In the genomic region with DNA sequence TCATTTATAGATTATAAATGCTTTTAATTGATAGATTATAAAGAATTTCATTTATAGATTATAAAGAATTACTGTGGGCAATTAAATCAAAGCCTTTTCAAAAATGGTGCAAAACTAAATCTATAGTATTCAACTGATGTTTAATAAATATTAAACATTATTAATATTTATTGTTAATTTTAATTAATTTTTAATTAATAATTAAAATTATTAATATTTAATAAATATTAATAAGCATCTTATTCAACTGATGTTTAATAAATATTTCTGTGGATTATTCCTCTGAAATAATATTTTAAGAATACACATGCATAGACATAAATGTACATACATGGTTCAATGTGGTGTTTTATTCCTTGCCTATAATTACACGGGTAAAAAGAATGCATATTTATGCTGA, we compare ENCODE assay signal across 23 cellular contexts.
DNase-seq lines count a peak whose midpoint lies in the region; ATAC-seq, FAIRE-seq and TF ChIP-seq lines count a peak whose summit lies in the region.
"Had no signal": no experiment of that assay in that cellular context is flagged by ENCODE, and none has a peak within 500 bp of the region (broad histone marks: within the 10 kb centered on the region; RNA-seq: fewer than 3 reads in every experiment).

No MANE protein-coding gene starts in this region.

- peak; percentile 27 for FAIRE-seq in islet of Langerhans (lab: Jason Lieb, UNC)
- FAIRE-seq: A549, GM12878, GM12892, GM18507 had no signal

- H2AFZ ChIP-seq in PC-9 = 0 out of 2 replicates have a peak overlapping the region, but pooled peaks have one; percentile 25

- no TSS peak for BruUV-seq in PC-9 (replicated peaks; lab: Mats Ljungman, UMichigan)

- intact Hi-C loops in PC-9 (cut with micrococcal nuclease; ENCODE audit: unreplicated experiment) = no loop called here

- no peak for TF ChIP-seq CTCF in PC-9 (conservative IDR thresholded peaks at IDR 0.05)

- POLR2A ChIA-PET in PC-9 (lab: Charles Lee; ENCODE audit: unreplicated experiment) = no interaction called here

- ATAC-seq in HG03039 (IDR thresholded peaks at IDR 0.05; ENCODE audit: unreplicated experiment) (no peak), HG03045 (IDR thresholded peaks at IDR 0.05; ENCODE audit: unreplicated experiment) (no peak)
- ATAC-seq: A549; CD8-positive, alpha-beta T cell; GM12878 had no signal

- no peaks in the 10 kb centered on the region for H3K36me3 ChIP-seq in PC-9 (ENCODE audit: low read depth)
- H3K36me3 ChIP-seq: BLaER1 treated with 17β-estradiol and CSF1 and Interleukin-3, amounts not matched to agents 10 nM and 100 nM had no signal

- CTCF ChIA-PET in PC-9 (lab: Charles Lee) = no interaction called here

- H3K79me2 ChIP-seq in PC-9 (ENCODE audit: low read depth) = no peaks in the 10 kb centered on the region

- no peaks in the 10 kb centered on the region for H3K9me3 ChIP-seq in PC-9 (ENCODE audit: insufficient read depth, low read depth)
- H3K9me3 ChIP-seq: A549 had no signal

- no peaks in the 10 kb centered on the region for H3K4me1 ChIP-seq in PC-9 (replicated peaks; ENCODE audit: insufficient read depth)
- H3K4me1 ChIP-seq: A549 had no signal

- H3F3A ChIP-seq in PC-9 (ENCODE audit: insufficient read depth, low read depth) = no peaks in the 10 kb centered on the region

- DNase-seq in PC-9 = no peak
- no peak for DNase-seq in COLO829 (ENCODE audit: low spot score)
- DNase-seq: 8988T; AML-193; CD4-positive, alpha-beta T cell; CD8-positive, alpha-beta T cell; COR-L47; DMS 273 treated with DMSO at 0.1 percent for 48 hours; DMS153; DMS53; DMS79; DND-41; EL; GDM1 had no signal

- no peak overlapping the region for H3K4me3 ChIP-seq in PC-9
- H3K4me3 ChIP-seq: A549; BLaER1 treated with 17β-estradiol and CSF1 and Interleukin-3, amounts not matched to agents 10 nM and 100 nM; GM12878 had no signal

- no peaks in the 10 kb centered on the region for H3K9me2 ChIP-seq in PC-9 (ENCODE audit: insufficient read depth)

- no peak overlapping the region for H3K4me2 ChIP-seq in PC-9
- H3K4me2 ChIP-seq: A549; BLaER1 treated with 17β-estradiol and CSF1 and Interleukin-3, amounts not matched to agents 10 nM and 100 nM had no signal

- H3K27me3 ChIP-seq in PC-9 (ENCODE audit: insufficient read depth, low read depth) = no peaks in the 10 kb centered on the region
- H3K27me3 ChIP-seq: BLaER1 treated with 17β-estradiol and CSF1 and Interleukin-3, amounts not matched to agents 10 nM and 100 nM had no signal

- H3K27ac ChIP-seq in PC-9 = no peak overlapping the region
- H3K27ac ChIP-seq: A549; BLaER1 treated with 17β-estradiol and CSF1 and Interleukin-3, amounts not matched to agents 10 nM and 100 nM; C4-2B had no signal

- peaks cover 4% of the 10 kb centered on the region; the same call in 1 of the 2 replicates for H4K20me1 ChIP-seq in PC-9 (ENCODE audit: insufficient read depth)
- H4K20me1 ChIP-seq: BLaER1 treated with 17β-estradiol and CSF1 and Interleukin-3, amounts not matched to agents 10 nM and 100 nM had no signal
